8 cellular contexts compared by ENCODE assay signal in the genomic region with DNA sequence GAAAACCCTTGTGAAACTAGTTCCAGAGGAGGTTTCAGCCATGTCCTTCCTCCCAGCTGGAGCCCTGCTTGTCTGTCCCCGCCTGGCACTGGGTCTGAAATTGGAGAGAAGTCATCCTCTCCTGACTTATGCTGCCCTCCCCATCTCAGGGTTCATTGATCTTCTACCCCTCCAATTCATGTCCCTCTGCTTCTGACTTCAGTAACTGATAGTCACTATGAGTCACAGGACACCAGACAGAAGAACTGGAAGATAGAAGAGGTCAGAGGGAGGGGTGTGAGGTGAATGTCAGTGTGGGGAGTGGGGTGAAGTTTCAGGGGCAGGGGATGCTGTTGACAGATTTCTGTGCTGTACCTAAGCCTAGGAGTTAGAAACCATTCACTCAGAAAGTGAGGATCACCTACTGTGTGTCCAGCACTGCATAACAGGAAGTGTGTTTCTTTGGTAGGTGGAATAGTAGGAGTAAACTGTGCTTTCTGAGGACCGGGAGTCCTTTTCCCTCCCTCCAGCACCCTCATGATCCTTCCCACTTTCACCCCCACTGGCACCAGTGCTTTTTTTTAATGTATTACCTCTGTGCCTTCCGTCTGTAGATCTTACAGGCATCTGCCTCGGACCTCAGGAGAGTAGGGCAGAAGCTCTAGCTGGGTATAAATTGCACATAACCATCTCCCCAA. TPM values are rescaled to one million over a fixed set of nuclear protein-coding genes. Genes with fewer than 3 reads are reported as not detected.
DNase-seq lines count a peak whose midpoint lies in the region; ATAC-seq and TF ChIP-seq lines count a peak whose summit lies in the region.

No MANE protein-coding gene starts in this region.

- H3K9ac ChIP-seq in mesenchymal stem cell (ENCODE audit: low read length): peak overlapping the region; percentile 90

- H3K14ac ChIP-seq in mesenchymal stem cell (ENCODE audit: low read length in 2 of 2): no peak overlapping the region

- peaks cover 23 to 46% of the 10 kb centered on the region in 2 experiments for H3K36me3 ChIP-seq in mesenchymal stem cell (ENCODE audit: control insufficient read depth in 1 of 2, insufficient read depth in 2 of 2, low read depth in 1 of 2, low read length in 2 of 2)

- peak overlapping the region; percentile 48 for H3K4me2 ChIP-seq in mesenchymal stem cell (ENCODE audit: low read length, poor library complexity, severe bottlenecking)

- peak overlapping the region; percentile 42 for H4K8ac ChIP-seq in mesenchymal stem cell (ENCODE audit: low read length)

- H3K79me1 ChIP-seq in mesenchymal stem cell (replicated peaks; ENCODE audit: low read length, poor library complexity, severe bottlenecking): peaks cover 7% of the 10 kb centered on the region

- H3K9me3 Mint-ChIP-seq in activated naive CD4-positive, alpha-beta T cell treated with anti-CD3 and anti-CD28 coated beads, Interleukin-2, amount 10 ng/mL, durations not matched to agents 7 days and 5 days: no peaks in the 10 kb centered on the region
- H3K9me3 Mint-ChIP-seq in activated naive CD8-positive, alpha-beta T cell treated with anti-CD3 and anti-CD28 coated beads, Interleukin-2, amount 10 ng/mL, durations not matched to agents 7 days and 5 days: no peaks in the 10 kb centered on the region
- no peaks in the 10 kb centered on the region for H3K9me3 Mint-ChIP-seq in type B pancreatic cell

- ATAC-seq in activated naive CD8-positive, alpha-beta T cell treated with anti-CD3 and anti-CD28 coated beads, Interleukin-2, amount 10 ng/mL, durations not matched to agents 7 days and 5 days (ENCODE audit: low read depth): no peak
- no peak for ATAC-seq in GM21619 (IDR thresholded peaks at IDR 0.05; ENCODE audit: unreplicated experiment)
- no peak for ATAC-seq in GM19467 (IDR thresholded peaks at IDR 0.05; ENCODE audit: unreplicated experiment)
- ATAC-seq in GM21528 (IDR thresholded peaks at IDR 0.05; ENCODE audit: low FRiP score, unreplicated experiment): no peak

- no peaks in the 10 kb centered on the region for H3K9me3 ChIP-seq in mesenchymal stem cell (ENCODE audit: control insufficient read depth, low read length)

- WGBS in mesenchymal stem cell: 54% methylated on average over 3 of the region's 4 CpGs

- H2BK120ac ChIP-seq in mesenchymal stem cell (ENCODE audit: low read depth, low read length): no peak overlapping the region

- no peak overlapping the region for H2BK12ac ChIP-seq in mesenchymal stem cell (ENCODE audit: low read length in 2 of 2)

- peaks cover 38% of the 10 kb centered on the region for H3K36me3 Mint-ChIP-seq in activated naive CD4-positive, alpha-beta T cell treated with anti-CD3 and anti-CD28 coated beads, Interleukin-2, amount 10 ng/mL, durations not matched to agents 7 days and 5 days
- peaks cover 19% of the 10 kb centered on the region for H3K36me3 Mint-ChIP-seq in activated naive CD8-positive, alpha-beta T cell treated with anti-CD3 and anti-CD28 coated beads, Interleukin-2, amount 10 ng/mL, durations not matched to agents 7 days and 5 days
- peaks cover 10% of the 10 kb centered on the region for H3K36me3 Mint-ChIP-seq in type B pancreatic cell

- H2BK15ac ChIP-seq in mesenchymal stem cell (ENCODE audit: low read depth, poor library complexity, severe bottlenecking): no peak overlapping the region

- peak overlapping the region in 1 of 2 experiments; percentile 89 for H3K4me3 ChIP-seq in mesenchymal stem cell (ENCODE audit: insufficient read depth in 1 of 2, low read depth in 1 of 2, low read length in 2 of 2)

- H2BK5ac ChIP-seq in mesenchymal stem cell (ENCODE audit: low read depth, low read length, poor library complexity, severe bottlenecking): no peak overlapping the region

- H3K4me1 ChIP-seq in mesenchymal stem cell (ENCODE audit: control insufficient read depth, insufficient read depth, low read depth, low read length): peaks cover 4% of the 10 kb centered on the region

- no peak overlapping the region for H3K27ac ChIP-seq in mesenchymal stem cell (ENCODE audit: low read length, poor library complexity, severe bottlenecking)

- H3K27me3 Mint-ChIP-seq in activated naive CD4-positive, alpha-beta T cell treated with anti-CD3 and anti-CD28 coated beads, Interleukin-2, amount 10 ng/mL, durations not matched to agents 7 days and 5 days: no peaks in the 10 kb centered on the region
- H3K27me3 Mint-ChIP-seq in activated naive CD8-positive, alpha-beta T cell treated with anti-CD3 and anti-CD28 coated beads, Interleukin-2, amount 10 ng/mL, durations not matched to agents 7 days and 5 days: no peaks in the 10 kb centered on the region
- H3K27me3 Mint-ChIP-seq in type B pancreatic cell: no peaks in the 10 kb centered on the region

- no peak overlapping the region for H3K23ac ChIP-seq in mesenchymal stem cell (ENCODE audit: low read length in 2 of 2)

- no peak overlapping the region for H3K27ac Mint-ChIP-seq in activated naive CD4-positive, alpha-beta T cell treated with anti-CD3 and anti-CD28 coated beads, Interleukin-2, amount 10 ng/mL, durations not matched to agents 7 days and 5 days
- peak overlapping the region; percentile 87 for H3K27ac Mint-ChIP-seq in activated naive CD8-positive, alpha-beta T cell treated with anti-CD3 and anti-CD28 coated beads, Interleukin-2, amount 10 ng/mL, durations not matched to agents 7 days and 5 days
- peak overlapping the region; percentile 82 for H3K27ac Mint-ChIP-seq in type B pancreatic cell

- DNase-seq in activated naive CD4-positive, alpha-beta T cell treated with anti-CD3 and anti-CD28 coated beads, Interleukin-2, amount 10 ng/mL, durations not matched to agents 7 days and 5 days: no peak
- DNase-seq in activated naive CD4-positive, alpha-beta T cell treated with Interleukin-2 at 50 U/mL for 16 hours: no peak
- no peak for DNase-seq in activated naive CD8-positive, alpha-beta T cell treated with anti-CD3 and anti-CD28 coated beads, Interleukin-2, amount 10 ng/mL, durations not matched to agents 7 days and 5 days
- DNase-seq in mesenchymal stem cell (peak; percentile 9), type B pancreatic cell (ENCODE audit: extremely low spot score, unreplicated experiment) (no peak)

- H3K27me3 ChIP-seq in mesenchymal stem cell (ENCODE audit: control insufficient read depth in 1 of 2, insufficient read depth in 1 of 2, low read length in 2 of 2): no peaks in the 10 kb centered on the region

- no peak for TF ChIP-seq CTCF in type B pancreatic cell (conservative IDR thresholded peaks at IDR 0.05)

- no peak overlapping the region for H4K91ac ChIP-seq in mesenchymal stem cell (ENCODE audit: low read length)

- H3K18ac ChIP-seq in mesenchymal stem cell (ENCODE audit: low read depth in 1 of 2, low read length in 2 of 2): no peak overlapping the region

- peak overlapping the region; percentile 88 for H3K4me3 Mint-ChIP-seq in activated naive CD4-positive, alpha-beta T cell treated with anti-CD3 and anti-CD28 coated beads, Interleukin-2, amount 10 ng/mL, durations not matched to agents 7 days and 5 days
- peak overlapping the region; percentile 90 for H3K4me3 Mint-ChIP-seq in activated naive CD8-positive, alpha-beta T cell treated with anti-CD3 and anti-CD28 coated beads, Interleukin-2, amount 10 ng/mL, durations not matched to agents 7 days and 5 days
- peak overlapping the region; percentile 91 for H3K4me3 Mint-ChIP-seq in type B pancreatic cell

- POLR2A ChIA-PET in activated naive CD8-positive, alpha-beta T cell treated with anti-CD3 and anti-CD28 coated beads, Interleukin-2, amount 10 ng/mL, durations not matched to agents 7 days and 5 days (lab: Charles Lee): interaction anchor here (2.7 kb wide), 1 partner anchor 18 kb away, joined by 16 read pairs; the partner anchor contains the start of gene TRIM39

- H3K4ac ChIP-seq in mesenchymal stem cell (ENCODE audit: low read depth in 1 of 2, low read length in 2 of 2): no peak overlapping the region

- H3K4me1 Mint-ChIP-seq in activated naive CD4-positive, alpha-beta T cell treated with anti-CD3 and anti-CD28 coated beads, Interleukin-2, amount 10 ng/mL, durations not matched to agents 7 days and 5 days: peaks cover 18% of the 10 kb centered on the region
- peaks cover 14% of the 10 kb centered on the region for H3K4me1 Mint-ChIP-seq in activated naive CD8-positive, alpha-beta T cell treated with anti-CD3 and anti-CD28 coated beads, Interleukin-2, amount 10 ng/mL, durations not matched to agents 7 days and 5 days
- peaks cover 7% of the 10 kb centered on the region for H3K4me1 Mint-ChIP-seq in type B pancreatic cell (ENCODE audit: unreplicated experiment)

- no peak overlapping the region for H2AK5ac ChIP-seq in mesenchymal stem cell (ENCODE audit: low read length, severe bottlenecking)

- H2AFZ ChIP-seq in mesenchymal stem cell (ENCODE audit: low read depth, low read length): no peak overlapping the region

- CTCF ChIA-PET in activated naive CD4-positive, alpha-beta T cell treated with anti-CD3 and anti-CD28 coated beads, Interleukin-2, amount 10 ng/mL, durations not matched to agents 7 days and 5 days (lab: Charles Lee): no interaction called here

RNA-seq across cellular contexts. Expression of gene RPP21, which starts 0.6 kb away (rescaled TPM):
- total RNA-seq in activated naive CD8-positive, alpha-beta T cell treated with anti-CD3 and anti-CD28 coated beads, Interleukin-2, amount 10 ng/mL, durations not matched to agents 7 days and 5 days: 10 to 100 TPM; 43.0 to 49.3 TPM
- 83.5 TPM for polyA plus RNA-seq in mesenchymal stem cell (2013, experiment 1 of 2)
- 77.7 TPM for polyA plus RNA-seq in mesenchymal stem cell (2013, experiment 2 of 2)
- total RNA-seq in type B pancreatic cell (ENCODE audit: low replicate concordance): 41.2 and 49.6 TPM in 2 replicates

RNA-seq across cellular contexts. Expression of gene TRIM39, which starts 17.6 kb away (rescaled TPM):
- 10 to 100 TPM; 24.1 to 24.2 TPM for total RNA-seq in activated naive CD8-positive, alpha-beta T cell treated with anti-CD3 and anti-CD28 coated beads, Interleukin-2, amount 10 ng/mL, durations not matched to agents 7 days and 5 days
- 8.8 TPM for polyA plus RNA-seq in mesenchymal stem cell (2013, experiment 1 of 2)
- polyA plus RNA-seq in mesenchymal stem cell (2013, experiment 2 of 2): 7.4 TPM
- total RNA-seq in type B pancreatic cell (ENCODE audit: low replicate concordance): 13.7 and 16.4 TPM in 2 replicates
